In genomic region chr12:57772429-57773322, GRCh38 we compare ENCODE assay signal across 8 cellular contexts.
A peak's percentile ranks its signal among the peaks of the same experiment; 100 is the strongest.
DNase-seq lines count a peak whose midpoint lies in the region; ATAC-seq and TF ChIP-seq lines count a peak whose summit lies in the region.

Gene EEF1AKMT3, plus strand, starts transcription at chr12:57772614. Its CDS starts 111 bp downstream, at chr12:57772725.

- peak within 1 kb of the TSS; percentile 97 for H3K4me3 Mint-ChIP-seq in stimulated activated memory B cell treated with anti-CD40 and anti-IgM and Interleukin-4, amounts not matched to agents 10 μg/mL and 1 μg/mL and 100 μg/mL, for 72 hours

- ATAC-seq in GM18909 (IDR thresholded peaks at IDR 0.05; ENCODE audit: poor library complexity, unreplicated experiment) = peak; percentile 17
- peak; percentile 24 for ATAC-seq in HG03442 (IDR thresholded peaks at IDR 0.05; ENCODE audit: unreplicated experiment)
- ATAC-seq in stimulated activated memory B cell treated with anti-CD40 and anti-IgM and Interleukin-4, amounts not matched to agents 10 μg/mL and 1 μg/mL and 100 μg/mL, for 72 hours = peak; percentile 34

- peaks cover 27% of the 10 kb centered on the region for H3K36me3 Mint-ChIP-seq in stimulated activated memory B cell treated with anti-CD40 and anti-IgM and Interleukin-4, amounts not matched to agents 10 μg/mL and 1 μg/mL and 100 μg/mL, for 72 hours

- H3K27ac Mint-ChIP-seq in stimulated activated memory B cell treated with anti-CD40 and anti-IgM and Interleukin-4, amounts not matched to agents 10 μg/mL and 1 μg/mL and 100 μg/mL, for 72 hours = peak within 1 kb of the TSS; percentile 86

- no peaks in the 10 kb centered on the region for H3K27me3 ChIP-seq in layer of hippocampus (ENCODE audit: control insufficient read depth, insufficient read depth, low read length)

- H3K27ac ChIP-seq in layer of hippocampus (ENCODE audit: low read depth, low read length) = peak within 1 kb of the TSS; percentile 86

- no peaks in the 10 kb centered on the region for H3K9me3 Mint-ChIP-seq in stimulated activated memory B cell treated with anti-CD40 and anti-IgM and Interleukin-4, amounts not matched to agents 10 μg/mL and 1 μg/mL and 100 μg/mL, for 72 hours

- DNase-seq in Ammon's horn (ENCODE audit: low spot score) (peak; percentile 55), SHP77 treated with DMSO at 0.1 percent for 48 hours (lab: John Stamatoyannopoulos, UW) (peak; percentile 58), choroid plexus epithelial cell (ENCODE audit: low read depth) (peak; percentile 36), SKM-1 treated with dmso at 0.1 percent for 144 hours (lab: John Stamatoyannopoulos, UW; ENCODE audit: unreplicated experiment) (no peak)

- no peak for TF ChIP-seq CTCF in choroid plexus epithelial cell (conservative IDR thresholded peaks at IDR 0.05; ENCODE audit: low read depth, low read length)

- H3K4me3 ChIP-seq in choroid plexus epithelial cell (ENCODE audit: low read depth, low read length) = peak within 1 kb of the TSS; percentile 95

- peaks cover 31% of the 10 kb centered on the region for H3K4me1 Mint-ChIP-seq in stimulated activated memory B cell treated with anti-CD40 and anti-IgM and Interleukin-4, amounts not matched to agents 10 μg/mL and 1 μg/mL and 100 μg/mL, for 72 hours

- no peaks in the 10 kb centered on the region for H3K27me3 Mint-ChIP-seq in stimulated activated memory B cell treated with anti-CD40 and anti-IgM and Interleukin-4, amounts not matched to agents 10 μg/mL and 1 μg/mL and 100 μg/mL, for 72 hours
